Comparison of ENCODE assay signal across 26 cellular contexts in the genomic region with DNA sequence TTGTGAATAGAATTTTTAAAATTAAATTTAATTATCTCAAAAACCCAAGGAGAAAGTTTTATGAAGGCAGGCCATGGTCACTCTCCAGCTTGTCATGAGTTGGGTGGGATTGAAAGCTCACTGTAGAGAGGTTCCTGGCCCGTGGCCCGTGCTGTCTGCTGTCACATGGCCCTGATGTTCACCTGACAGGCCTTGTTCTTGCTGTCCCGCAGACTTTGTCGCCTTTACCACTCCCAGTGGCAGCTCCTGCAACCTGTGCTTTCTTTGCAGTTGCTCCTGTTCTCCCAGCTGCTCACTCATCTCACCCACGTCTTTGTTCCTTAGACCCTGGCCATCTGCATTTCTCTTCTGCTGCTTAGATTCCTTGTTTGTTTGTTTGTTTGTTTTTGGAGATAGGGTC.
"Had no signal": no experiment of that assay in that cellular context is flagged by ENCODE, and none has a peak within 500 bp of the region (broad histone marks: within the 10 kb centered on the region; RNA-seq: fewer than 3 reads in every experiment).

No MANE protein-coding gene starts in this region.

- H3K27ac Mint-ChIP-seq: dendritic cell treated with granulocyte-macrophage colony-stimulating factor and Interleukin-4, amounts not matched to agents 40 ng/mL and 50 ng/mL, for 4 days; memory B cell; mesothelial cell of epicardium had no signal

- H3K4me3 Mint-ChIP-seq: dendritic cell treated with granulocyte-macrophage colony-stimulating factor and Interleukin-4, amounts not matched to agents 40 ng/mL and 50 ng/mL, for 4 days; endodermal cell; memory B cell; mesothelial cell of epicardium; stimulated activated effector memory CD8-positive, alpha-beta T cell treated with anti-CD3 and anti-CD28 coated beads, Interleukin-12 subunit alpha, Interleukin-12 subunit beta, amount 100 ng/mL, for 72 hours; type B pancreatic cell had no signal

- H3K27me3 ChIP-seq: colonic mucosa, gastrocnemius medialis, hepatocyte, left lung, sigmoid colon, testis, tibial artery had no signal

- H3K27me3 Mint-ChIP-seq: dendritic cell treated with granulocyte-macrophage colony-stimulating factor and Interleukin-4, amounts not matched to agents 40 ng/mL and 50 ng/mL, for 4 days; memory B cell; naive B cell; type B pancreatic cell had no signal

- H3K4me1 ChIP-seq: colonic mucosa, gastrocnemius medialis, left lung, prostate gland, sigmoid colon, testis, tibial artery had no signal

- H3K27ac ChIP-seq: colonic mucosa, epithelial cell of prostate, hepatocyte, left lung, prostate gland, sigmoid colon, testis, tibial artery had no signal

- H3K9me3 ChIP-seq: colonic mucosa, gastrocnemius medialis, left lung, mucosa of descending colon, prostate gland, sigmoid colon, testis, tibial artery had no signal

- H3K4me3 ChIP-seq: colonic mucosa, gastrocnemius medialis, hepatocyte, left lung, lung, mucosa of descending colon, prostate gland, sigmoid colon, testis, tibial artery had no signal

- H3K9me3 Mint-ChIP-seq: dendritic cell treated with granulocyte-macrophage colony-stimulating factor and Interleukin-4, amounts not matched to agents 40 ng/mL and 50 ng/mL, for 4 days; endodermal cell; memory B cell; mesothelial cell of epicardium; naive B cell; stimulated activated effector memory CD8-positive, alpha-beta T cell treated with anti-CD3 and anti-CD28 coated beads, Interleukin-12 subunit alpha, Interleukin-12 subunit beta, amount 100 ng/mL, for 72 hours; type B pancreatic cell had no signal

- DNase-seq: colonic mucosa; effector CD8-positive, alpha-beta T cell; endodermal cell; foreskin fibroblast; gastrocnemius medialis; head of caudate nucleus; left cardiac atrium; left lung; mucosa of descending colon; naive B cell; right cardiac atrium; sigmoid colon; stimulated activated CD4-positive, alpha-beta T cell treated with anti-CD3 and anti-CD28 coated beads, Interleukin-2, amount 100 ng/mL, for 24 hours; stimulated activated CD4-positive, alpha-beta T cell treated with anti-CD3 and anti-CD28 coated beads, Interleukin-4, amount 100 ng/mL, for 24 hours; stimulated activated naive CD8-positive, alpha-beta T cell treated with anti-CD3 and anti-CD28 coated beads, Interleukin-15, Interleukin-2, amounts not matched to agents 100 U/mL and 50 U/mL, for 24 hours; testis; tibial artery had no signal
